8 cellular contexts compared by ENCODE assay signal in genomic region chr12:27014085-27014858, GRCh38. TPM values are rescaled to one million over a fixed set of nuclear protein-coding genes. Genes with fewer than 3 reads are reported as not detected.
DNase-seq lines count a peak whose midpoint lies in the region; ATAC-seq and TF ChIP-seq lines count a peak whose summit lies in the region.

TM7SF3 (minus strand) TSS chr12:27014384; CDS start chr12:27014168, 216 bp downstream.

- H3K9me3 Mint-ChIP-seq in progenitor cell of endocrine pancreas (ENCODE audit: low read depth): no peaks in the 10 kb centered on the region

- H3K9me3 ChIP-seq in adrenal gland (replicated peaks in 1 of 3): no peaks in the 10 kb centered on the region
- H3K9me3 ChIP-seq in upper lobe of right lung: no peaks in the 10 kb centered on the region

- peak within 1 kb of the TSS; percentile 96 for H3K4me3 Mint-ChIP-seq in progenitor cell of endocrine pancreas (ENCODE audit: low read depth)

- H3K27me3 ChIP-seq in adrenal gland (no peaks in the 10 kb centered on the region), upper lobe of right lung (no peaks in the 10 kb centered on the region)

- H3K27ac Mint-ChIP-seq in progenitor cell of endocrine pancreas: peak within 1 kb of the TSS; percentile 93

- WGBS in adrenal gland, 4 donors: 0 to 2% (median 1%) methylated on average over 10 to 71 of the region's 71 CpGs

- ATAC-seq in HG02884 (IDR thresholded peaks at IDR 0.05; ENCODE audit: unreplicated experiment) (peak; percentile 82), left cardiac atrium (peak; percentile 95 to 96), upper lobe of right lung (peak; percentile 98)

- peaks cover 4% of the 10 kb centered on the region for H3K36me3 Mint-ChIP-seq in progenitor cell of endocrine pancreas (ENCODE audit: insufficient read depth)

- TF ChIP-seq CTCF in adrenal gland (IDR thresholded peaks at IDR 0.05) (peak; percentile 52 to 99 (median 86)), progenitor cell of endocrine pancreas (IDR thresholded peaks at IDR 0.05; ENCODE audit: unreplicated experiment) (peak; percentile 100), upper lobe of right lung (IDR thresholded peaks at IDR 0.05) (peak; percentile 91)

- H3K4me3 ChIP-seq in adrenal gland: peak within 1 kb of the TSS; percentile 42 to 80 (median 70)
- peak within 1 kb of the TSS; percentile 84 for H3K4me3 ChIP-seq in upper lobe of right lung

- H3K36me3 ChIP-seq in adrenal gland (replicated peaks in 1 of 2) (no peaks in the 10 kb centered on the region), upper lobe of right lung (no peaks in the 10 kb centered on the region)

- H3K4me1 ChIP-seq in adrenal gland (replicated peaks in 1 of 2) (peaks cover 33 to 55% of the 10 kb centered on the region in 2 donors), upper lobe of right lung (peaks cover 24% of the 10 kb centered on the region)

- DNase-seq in NCI-H146 (lab: John Stamatoyannopoulos, UW) (peak; percentile 96), T-helper 1 cell (peak; percentile 93 to 97 (median 95)), adrenal gland (peak; percentile 92 to 95 (median 94)), left cardiac atrium (peak; percentile 93), progenitor cell of endocrine pancreas (ENCODE audit: low spot score, unreplicated experiment) (peak; percentile 100), upper lobe of right lung (peak; percentile 98)

- H3K27ac ChIP-seq in adrenal gland: peak within 1 kb of the TSS; percentile 64 to 95 (median 91)
- peak within 1 kb of the TSS; percentile 97 for H3K27ac ChIP-seq in upper lobe of right lung

- intact Hi-C loops in adrenal gland (cut with DNase I): loop anchor here (10.0 kb wide), 4 partner anchors 79 to 291 kb away; partner anchors contain the start of genes FGFR1OP2 (in 1 of the 2) and INTS13 (in 1 of the 2)
- intact Hi-C loops in left cardiac atrium (cut with DNase I): loop anchor here in 1 of 2 donors (5.0 kb wide), 1 partner anchor 67 kb away; no protein-coding TSS in a partner anchor
- intact Hi-C loops in upper lobe of right lung (cut with DNase I): no loop called here

- H3K27me3 Mint-ChIP-seq in progenitor cell of endocrine pancreas: no peaks in the 10 kb centered on the region

- TF ChIP-seq POLR2A in GM15510 (IDR thresholded peaks at IDR 0.05; ENCODE audit: borderline replicate concordance, extremely low read depth, insufficient read length) (peak; percentile 79), adrenal gland (IDR thresholded peaks at IDR 0.05) (peak in 1 of 2 donors; percentile 59)

- peaks cover 45% of the 10 kb centered on the region for H3K4me1 Mint-ChIP-seq in progenitor cell of endocrine pancreas (ENCODE audit: low read depth)

RNA-seq across cellular contexts. Expression of gene TM7SF3, which starts in this region (rescaled TPM):
- total RNA-seq in adrenal gland (100 to 1,000 TPM in 1 of 8 donors, 10 to 100 TPM in 7; 50.9 to 197 (median 89.2) TPM), left cardiac atrium (10 to 100 TPM; 20.4 to 31.2 TPM), progenitor cell of endocrine pancreas (81.0 and 91.2 TPM in 2 replicates), upper lobe of right lung (68.9 TPM)
- 10 to 100 TPM; 12.3 to 64.0 (median 29.4) TPM for polyA plus RNA-seq in adrenal gland

Comparison
In these comparisons a context has a peak if more than half of its experiments do, and no peak if none do; other contexts are left out.
1. Peak in every context shown above with its lines: DNase-seq, ATAC-seq, H3K4me3 ChIP-seq and H3K27ac ChIP-seq.